Comparison of ENCODE assay signal across 18 cellular contexts in the genomic region with DNA sequence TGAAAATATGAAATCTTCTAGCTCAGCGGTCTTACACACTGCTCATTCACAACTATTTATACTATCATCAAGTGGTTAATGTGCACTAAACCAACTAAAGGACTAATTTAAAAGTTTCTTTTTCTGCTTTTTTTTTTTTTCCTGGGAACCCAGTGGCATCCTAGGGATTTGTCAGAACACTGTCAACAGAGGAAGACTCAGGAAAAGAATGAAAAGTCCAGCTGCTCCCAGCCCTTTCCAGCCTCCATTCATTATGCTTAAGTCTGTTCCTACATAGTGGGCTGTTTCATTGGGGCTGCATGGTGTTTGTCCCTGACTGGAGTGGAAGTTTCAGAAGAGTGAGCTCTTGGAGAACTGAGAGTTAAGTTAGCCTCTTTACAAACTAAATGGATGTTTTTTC.
"Had no signal": no experiment of that assay in that cellular context is flagged by ENCODE, and none has a peak within 500 bp of the region (broad histone marks: within the 10 kb centered on the region; RNA-seq: fewer than 3 reads in every experiment).

No MANE protein-coding gene starts in this region.

- DNase-seq: activated gamma-delta T cell; activated T-cell treated with anti-CD3 and anti-CD28 coated beads, Interleukin-2, amount 50 U/mL, for 48 hours; aorta; cortex of kidney; effector CD8-positive, alpha-beta T cell; lower lobe of right lung; naive thymus-derived CD8-positive, alpha-beta T cell; occipital lobe; sigmoid colon; stimulated activated CD4-positive, alpha-beta T cell treated with anti-CD3 and anti-CD28 coated beads, Interleukin-4, amount 100 ng/mL, for 1 hour; stimulated activated CD8-positive, alpha-beta memory T cell treated with anti-CD3 and anti-CD28 coated beads, Interleukin-4, amount 100 ng/mL, for 48 hours; stimulated activated naive CD8-positive, alpha-beta T cell treated with anti-CD3 and anti-CD28 coated beads, Interleukin-15, Interleukin-2, amounts not matched to agents 100 U/mL and 50 U/mL, for 24 hours; upper lobe of right lung had no signal

- H3K4me3 ChIP-seq: cardiac muscle cell, gastroesophageal sphincter, lower lobe of right lung, sigmoid colon, suprapubic skin, upper lobe of right lung had no signal

- H3K27ac ChIP-seq: cardiac muscle cell, gastroesophageal sphincter, lower lobe of right lung, sigmoid colon, suprapubic skin, upper lobe of right lung had no signal

- H3K9me3 ChIP-seq: gastroesophageal sphincter, lower lobe of right lung, sigmoid colon, suprapubic skin, upper lobe of right lung had no signal

- H3K4me3 Mint-ChIP-seq: activated naive CD8-positive, alpha-beta T cell; naive thymus-derived CD8-positive, alpha-beta T cell; T-helper 2 cell treated with Interferon-gamma antibody and Interleukin-4, amounts not matched to agents 5 μg/mL and 100 μg/mL, for 36 hours had no signal

- H3K36me3 Mint-ChIP-seq: activated naive CD8-positive, alpha-beta T cell; naive thymus-derived CD8-positive, alpha-beta T cell had no signal

- H3K27me3 Mint-ChIP-seq: activated naive CD8-positive, alpha-beta T cell; naive thymus-derived CD8-positive, alpha-beta T cell had no signal

- H3K27ac Mint-ChIP-seq: activated naive CD8-positive, alpha-beta T cell; naive thymus-derived CD8-positive, alpha-beta T cell; T-helper 2 cell treated with Interferon-gamma antibody and Interleukin-4, amounts not matched to agents 5 μg/mL and 100 μg/mL, for 36 hours had no signal

- H3K36me3 ChIP-seq: cardiac muscle cell, gastroesophageal sphincter, lower lobe of right lung, sigmoid colon, suprapubic skin, upper lobe of right lung had no signal

- H3K4me1 ChIP-seq: lower lobe of right lung, suprapubic skin had no signal

- H3K4me1 Mint-ChIP-seq: naive thymus-derived CD8-positive, alpha-beta T cell had no signal

- H3K27me3 ChIP-seq: cardiac muscle cell, gastroesophageal sphincter, sigmoid colon, suprapubic skin, upper lobe of right lung had no signal
